Comparison of ENCODE assay signal across 10 cellular contexts in the genomic region with DNA sequence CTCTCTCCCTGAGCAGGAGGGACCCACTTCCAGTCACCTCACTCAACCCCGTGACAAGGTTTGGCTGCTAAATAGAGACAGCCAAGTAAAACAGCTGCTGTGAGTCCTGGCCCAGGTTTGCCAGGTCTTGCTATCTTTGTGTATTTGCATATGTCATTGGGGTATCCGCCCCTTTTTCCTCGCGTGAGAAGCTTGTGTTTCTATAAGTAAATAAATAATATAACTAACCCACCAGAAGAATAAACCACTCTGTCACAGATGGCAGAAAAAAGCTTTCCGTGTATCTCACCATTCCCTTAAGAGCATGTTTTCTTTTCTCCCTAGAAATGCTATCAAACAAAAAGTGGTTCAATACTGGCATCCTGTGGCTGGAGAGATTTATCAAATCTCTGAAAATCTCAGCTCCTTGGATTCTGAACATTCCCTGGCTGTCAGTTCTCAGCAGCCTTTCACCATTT.
A peak's percentile ranks its signal among the peaks of the same experiment; 100 is the strongest.
DNase-seq lines count a peak whose midpoint lies in the region; ATAC-seq and TF ChIP-seq lines count a peak whose summit lies in the region.
"Had no signal": no experiment of that assay in that cellular context is flagged by ENCODE, and none has a peak within 500 bp of the region (broad histone marks: within the 10 kb centered on the region; RNA-seq: fewer than 3 reads in every experiment).

No MANE protein-coding gene starts in this region.

- H3K27ac Mint-ChIP-seq in brain, result peak overlapping the region; percentile 24 to 85 (median 75)

- H3K9me3 Mint-ChIP-seq in brain, result no peaks in the 10 kb centered on the region
- H3K9me3 Mint-ChIP-seq: neural crest cell had no signal

- ATAC-seq in HG02759 (IDR thresholded peaks at IDR 0.05; ENCODE audit: unreplicated experiment), result no peak

- no peaks in the 10 kb centered on the region for H4K20me1 ChIP-seq in GM23248 (ENCODE audit: insufficient read depth)

- no peaks in the 10 kb centered on the region for H3F3A ChIP-seq in GM23248 (ENCODE audit: insufficient read depth)

- no peak overlapping the region for H3K9ac ChIP-seq in GM23248

- H3K27me3 Mint-ChIP-seq in brain, result no peaks in the 10 kb centered on the region

- in situ Hi-C loops in GM23248 (cut with MboI), result no loop called here

- H3K27ac ChIP-seq in Peyer's patch (no peak overlapping the region), GM23248 (no peak overlapping the region)

- peaks cover 17% of the 10 kb centered on the region for H3K36me3 Mint-ChIP-seq in brain

- H3K27me3 ChIP-seq in Peyer's patch (no peaks in the 10 kb centered on the region), GM23248 (replicated peaks; ENCODE audit: insufficient read depth) (no peaks in the 10 kb centered on the region)

- no peak for TF ChIP-seq POLR2A in Peyer's patch (IDR thresholded peaks at IDR 0.05)

- H3K9me3 ChIP-seq in Peyer's patch (no peaks in the 10 kb centered on the region), GM23248 (ENCODE audit: low read depth) (no peaks in the 10 kb centered on the region)

- H3K4me1 ChIP-seq in Peyer's patch (no peaks in the 10 kb centered on the region), GM23248 (ENCODE audit: insufficient read depth) (no peaks in the 10 kb centered on the region)

- no peak overlapping the region for H3K4me2 ChIP-seq in GM23248 (ENCODE audit: unreplicated experiment)

- peak; percentile 13 for DNase-seq in AG08396 (ENCODE audit: low spot score)
- peak; percentile 60 for DNase-seq in NCI-H187 treated with DMSO at 0.1 percent for 48 hours (lab: John Stamatoyannopoulos, UW)
- DNase-seq in left kidney (ENCODE audit: low read depth, low spot score), result peak; percentile 50
- no peak for DNase-seq in Peyer's patch
- DNase-seq in activated naive CD4-positive, alpha-beta T cell treated with anti-CD3 and anti-CD28 coated beads, Interleukin-2, amount 50 U/mL, for 16 hours, result no peak
- no peak for DNase-seq in GM23248
- DNase-seq: activated CD8-positive, alpha-beta memory T cell treated with anti-CD3 and anti-CD28 coated beads for 24 hours had no signal

- H3K4me3 ChIP-seq in Peyer's patch (no peak overlapping the region), GM23248 (no peak overlapping the region)

- WGBS in GM23248 (ENCODE audit: low coverage in 1 of 2, low lambda C conversion rate in 2 of 2, missing lambda C conversion rate in 2 of 2), 2 experiments, result 64 to 70% methylated on average over 5 of the region's 5 CpGs

- H3K9me2 ChIP-seq in GM23248 (ENCODE audit: insufficient read depth), result no peaks in the 10 kb centered on the region

- TF ChIP-seq CTCF in brain (conservative IDR thresholded peaks at IDR 0.05), result peak; percentile 46 to 50
- peak in 3 of 6 experiments; percentile 18 to 47 (median 20) for TF ChIP-seq CTCF in Peyer's patch (IDR thresholded peaks at IDR 0.05)

- H3K79me2 ChIP-seq in GM23248 (ENCODE audit: insufficient read depth), result no peaks in the 10 kb centered on the region

- no peak overlapping the region for H2AFZ ChIP-seq in GM23248

- H3K36me3 ChIP-seq in Peyer's patch (no peaks in the 10 kb centered on the region), GM23248 (ENCODE audit: low read depth) (peaks cover 93% of the 10 kb centered on the region)

- peaks cover 20% of the 10 kb centered on the region for H3K4me1 Mint-ChIP-seq in brain

- peak overlapping the region in 2 of 5 experiments; percentile 25 to 45 for H3K4me3 Mint-ChIP-seq in brain
- H3K4me3 Mint-ChIP-seq: neural crest cell had no signal

Comparison
In these comparisons a context has a peak if more than half of its experiments do, and no peak if none do; other contexts are left out.
1. DNase-seq: peak in AG08396 (single experiment), NCI-H187 treated with DMSO at 0.1 percent for 48 hours (single experiment) and left kidney (single experiment); none in Peyer's patch (0 of 3), activated naive CD4-positive, alpha-beta T cell treated with anti-CD3 and anti-CD28 coated beads, Interleukin-2, amount 50 U/mL, for 16 hours (single experiment) and GM23248 (single experiment).